ENCODE assay signal across 1 cellular context in genomic region chr6:52213127-52213526, GRCh38.
TF ChIP-seq lines count a peak whose summit lies in the region.

No MANE protein-coding gene starts in this region.

TF ChIP-seq in HepG2, 621 proteins besides CTCF, POLR2A, EP300 and RAD21 (continued from another document and continues in another):
- TF ChIP-seq, protein P1, sequence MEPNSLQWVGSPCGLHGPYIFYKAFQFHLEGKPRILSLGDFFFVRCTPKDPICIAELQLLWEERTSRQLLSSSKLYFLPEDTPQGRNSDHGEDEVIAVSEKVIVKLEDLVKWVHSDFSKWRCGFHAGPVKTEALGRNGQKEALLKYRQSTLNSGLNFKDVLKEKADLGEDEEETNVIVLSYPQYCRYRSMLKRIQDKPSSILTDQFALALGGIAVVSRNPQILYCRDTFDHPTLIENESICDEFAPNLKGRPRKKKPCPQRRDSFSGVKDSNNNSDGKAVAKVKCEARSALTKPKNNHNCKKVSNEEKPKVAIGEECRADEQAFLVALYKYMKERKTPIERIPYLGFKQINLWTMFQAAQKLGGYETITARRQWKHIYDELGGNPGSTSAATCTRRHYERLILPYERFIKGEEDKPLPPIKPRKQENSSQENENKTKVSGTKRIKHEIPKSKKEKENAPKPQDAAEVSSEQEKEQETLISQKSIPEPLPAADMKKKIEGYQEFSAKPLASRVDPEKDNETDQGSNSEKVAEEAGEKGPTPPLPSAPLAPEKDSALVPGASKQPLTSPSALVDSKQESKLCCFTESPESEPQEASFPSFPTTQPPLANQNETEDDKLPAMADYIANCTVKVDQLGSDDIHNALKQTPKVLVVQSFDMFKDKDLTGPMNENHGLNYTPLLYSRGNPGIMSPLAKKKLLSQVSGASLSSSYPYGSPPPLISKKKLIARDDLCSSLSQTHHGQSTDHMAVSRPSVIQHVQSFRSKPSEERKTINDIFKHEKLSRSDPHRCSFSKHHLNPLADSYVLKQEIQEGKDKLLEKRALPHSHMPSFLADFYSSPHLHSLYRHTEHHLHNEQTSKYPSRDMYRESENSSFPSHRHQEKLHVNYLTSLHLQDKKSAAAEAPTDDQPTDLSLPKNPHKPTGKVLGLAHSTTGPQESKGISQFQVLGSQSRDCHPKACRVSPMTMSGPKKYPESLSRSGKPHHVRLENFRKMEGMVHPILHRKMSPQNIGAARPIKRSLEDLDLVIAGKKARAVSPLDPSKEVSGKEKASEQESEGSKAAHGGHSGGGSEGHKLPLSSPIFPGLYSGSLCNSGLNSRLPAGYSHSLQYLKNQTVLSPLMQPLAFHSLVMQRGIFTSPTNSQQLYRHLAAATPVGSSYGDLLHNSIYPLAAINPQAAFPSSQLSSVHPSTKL (CRISPR knock-in tag; IDR thresholded peaks at IDR 0.05): peak; percentile 55; the same call in 1 of the 2 replicates
- no peak for TF ChIP-seq CCAR2 (optimal IDR thresholded peaks at IDR 0.05; ENCODE audit: low read depth, low read length)
- TF ChIP-seq PPARG (CRISPR knock-in tag; conservative IDR thresholded peaks at IDR 0.05): peak; percentile 87
- peak; percentile 86 for TF ChIP-seq NR2F2 (IDR thresholded peaks at IDR 0.05; ENCODE audit: borderline replicate concordance, low read depth)
- TF ChIP-seq PCBP1 (IDR thresholded peaks at IDR 0.05; ENCODE audit: borderline replicate concordance, low read depth, low read length): no peak
- TF ChIP-seq GPN1 (CRISPR knock-in tag; IDR thresholded peaks at IDR 0.05; ENCODE audit: borderline replicate concordance): no peak
- no peak for TF ChIP-seq ZNF160 (CRISPR knock-in tag; IDR thresholded peaks at IDR 0.05)
- peak; percentile 51 for TF ChIP-seq RXRB (CRISPR knock-in tag; IDR thresholded peaks at IDR 0.05; ENCODE audit: borderline replicate concordance)
- TF ChIP-seq ZNF749 (CRISPR knock-in tag; IDR thresholded peaks at IDR 0.05; ENCODE audit: borderline replicate concordance): no peak
- TF ChIP-seq, protein P2, sequence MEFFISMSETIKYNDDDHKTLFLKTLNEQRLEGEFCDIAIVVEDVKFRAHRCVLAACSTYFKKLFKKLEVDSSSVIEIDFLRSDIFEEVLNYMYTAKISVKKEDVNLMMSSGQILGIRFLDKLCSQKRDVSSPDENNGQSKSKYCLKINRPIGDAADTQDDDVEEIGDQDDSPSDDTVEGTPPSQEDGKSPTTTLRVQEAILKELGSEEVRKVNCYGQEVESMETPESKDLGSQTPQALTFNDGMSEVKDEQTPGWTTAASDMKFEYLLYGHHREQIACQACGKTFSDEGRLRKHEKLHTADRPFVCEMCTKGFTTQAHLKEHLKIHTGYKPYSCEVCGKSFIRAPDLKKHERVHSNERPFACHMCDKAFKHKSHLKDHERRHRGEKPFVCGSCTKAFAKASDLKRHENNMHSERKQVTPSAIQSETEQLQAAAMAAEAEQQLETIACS (CRISPR knock-in tag; IDR thresholded peaks at IDR 0.05): no peak
- no peak for TF ChIP-seq ZNF432 (CRISPR knock-in tag; IDR thresholded peaks at IDR 0.05; ENCODE audit: borderline replicate concordance)
- no peak for TF ChIP-seq CENPX (CRISPR knock-in tag; IDR thresholded peaks at IDR 0.05)
- TF ChIP-seq, protein P3, sequence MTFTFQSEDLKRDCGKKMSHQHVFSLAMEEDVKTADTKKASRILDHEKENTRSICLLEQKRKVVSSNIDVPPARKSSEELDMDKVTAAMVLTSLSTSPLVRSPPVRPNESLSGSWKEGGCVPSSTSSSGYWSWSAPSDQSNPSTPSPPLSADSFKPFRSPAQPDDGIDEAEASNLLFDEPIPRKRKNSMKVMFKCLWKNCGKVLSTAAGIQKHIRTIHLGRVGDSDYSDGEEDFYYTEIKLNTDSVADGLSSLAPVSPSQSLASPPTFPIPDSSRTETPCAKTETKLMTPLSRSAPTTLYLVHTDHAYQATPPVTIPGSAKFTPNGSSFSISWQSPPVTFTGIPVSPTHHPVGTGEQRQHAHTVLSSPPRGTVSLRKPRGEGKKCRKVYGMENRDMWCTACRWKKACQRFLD (CRISPR knock-in tag; IDR thresholded peaks at IDR 0.05; ENCODE audit: borderline replicate concordance): no peak
- TF ChIP-seq ETV5 (CRISPR knock-in tag; IDR thresholded peaks at IDR 0.05; ENCODE audit: borderline replicate concordance): peak; percentile 45; the same call in 1 of the 2 replicates
- TF ChIP-seq RXRA (CRISPR knock-in tag; IDR thresholded peaks at IDR 0.05): peak; percentile 75; the same call in 1 of the 2 replicates
- TF ChIP-seq, protein P4, sequence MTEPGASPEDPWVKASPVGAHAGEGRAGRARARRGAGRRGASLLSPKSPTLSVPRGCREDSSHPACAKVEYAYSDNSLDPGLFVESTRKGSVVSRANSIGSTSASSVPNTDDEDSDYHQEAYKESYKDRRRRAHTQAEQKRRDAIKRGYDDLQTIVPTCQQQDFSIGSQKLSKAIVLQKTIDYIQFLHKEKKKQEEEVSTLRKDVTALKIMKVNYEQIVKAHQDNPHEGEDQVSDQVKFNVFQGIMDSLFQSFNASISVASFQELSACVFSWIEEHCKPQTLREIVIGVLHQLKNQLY (CRISPR knock-in tag; IDR thresholded peaks at IDR 0.05): no peak
- no peak for TF ChIP-seq SRSF9 (IDR thresholded peaks at IDR 0.05; ENCODE audit: borderline replicate concordance, insufficient read depth, low read depth, low read length, poor library complexity, severe bottlenecking)
- TF ChIP-seq ZNF543 (CRISPR knock-in tag; IDR thresholded peaks at IDR 0.05): no peak
- TF ChIP-seq REST (IDR thresholded peaks at IDR 0.05; ENCODE audit: borderline replicate concordance in 1 of 2, low read depth in 1 of 2, low read length in 2 of 2): peak in 1 of 2 experiments; percentile 45; a peak in 1 of 4 replicates
- peak; percentile 82 for TF ChIP-seq NR2F6 (IDR thresholded peaks at IDR 0.05)
- peak; percentile 61 for TF ChIP-seq NR2F6 (CRISPR knock-in tag; IDR thresholded peaks at IDR 0.05)
- TF ChIP-seq TBX3 (IDR thresholded peaks at IDR 0.05; ENCODE audit: borderline replicate concordance): peak; percentile 84
- TF ChIP-seq ZNF766 (CRISPR knock-in tag; IDR thresholded peaks at IDR 0.05; ENCODE audit: borderline replicate concordance): no peak
- TF ChIP-seq SOX5 (CRISPR knock-in tag; IDR thresholded peaks at IDR 0.05; ENCODE audit: borderline replicate concordance): peak; percentile 57; the same call in 1 of the 2 replicates
- TF ChIP-seq ZFP36L1 (CRISPR knock-in tag; IDR thresholded peaks at IDR 0.05): no peak
- no peak for TF ChIP-seq ZNF629 (CRISPR knock-in tag; conservative IDR thresholded peaks at IDR 0.05)
- no peak for TF ChIP-seq FOXK2 (IDR thresholded peaks at IDR 0.05)
- TF ChIP-seq KLF12 (CRISPR knock-in tag; IDR thresholded peaks at IDR 0.05; ENCODE audit: borderline replicate concordance): no peak
- TF ChIP-seq, protein P5, sequence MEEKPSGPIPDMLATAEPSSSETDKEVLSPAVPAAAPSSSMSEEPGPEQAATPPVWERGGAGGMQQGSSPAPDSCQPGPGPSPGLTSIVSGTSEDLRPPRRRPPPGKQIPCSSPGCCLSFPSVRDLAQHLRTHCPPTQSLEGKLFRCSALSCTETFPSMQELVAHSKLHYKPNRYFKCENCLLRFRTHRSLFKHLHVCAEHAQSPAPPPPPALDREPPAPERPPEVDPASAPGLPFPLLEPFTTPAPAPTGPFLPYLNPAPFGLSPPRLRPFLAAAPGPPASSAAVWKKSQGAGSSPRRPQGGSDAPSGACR (CRISPR knock-in tag; IDR thresholded peaks at IDR 0.05): no peak
- TF ChIP-seq GATAD1 (CRISPR knock-in tag; IDR thresholded peaks at IDR 0.05): no peak
- no peak for TF ChIP-seq ZNF101 (CRISPR knock-in tag; IDR thresholded peaks at IDR 0.05; ENCODE audit: borderline replicate concordance, low read depth)
- no peak for TF ChIP-seq STAT5B (CRISPR knock-in tag; IDR thresholded peaks at IDR 0.05)
- no peak for TF ChIP-seq ZBTB1 (CRISPR knock-in tag; IDR thresholded peaks at IDR 0.05; ENCODE audit: borderline replicate concordance)
- TF ChIP-seq ATF7-NPFF (CRISPR knock-in tag; IDR thresholded peaks at IDR 0.05; ENCODE audit: low read depth): no peak
- peak; percentile 79; the same call in 1 of the 2 replicates for TF ChIP-seq NCOR1 (IDR thresholded peaks at IDR 0.05; ENCODE audit: borderline replicate concordance, low read length)
- TF ChIP-seq ZNF337 (CRISPR knock-in tag; IDR thresholded peaks at IDR 0.05; ENCODE audit: borderline replicate concordance, low read depth): no peak
- no peak for TF ChIP-seq ZNF138 (CRISPR knock-in tag; IDR thresholded peaks at IDR 0.05; ENCODE audit: low read depth)
- TF ChIP-seq ELF3 (CRISPR knock-in tag; IDR thresholded peaks at IDR 0.05): no peak
- no peak for TF ChIP-seq ZNF335 (CRISPR knock-in tag; IDR thresholded peaks at IDR 0.05)
- TF ChIP-seq ZNF251 (CRISPR knock-in tag; IDR thresholded peaks at IDR 0.05): no peak
- TF ChIP-seq ZSCAN25 (CRISPR knock-in tag; IDR thresholded peaks at IDR 0.05): no peak
- TF ChIP-seq U2AF1 (optimal IDR thresholded peaks at IDR 0.05; ENCODE audit: low read depth, low read length): no peak
- TF ChIP-seq CHD2 (IDR thresholded peaks at IDR 0.05; ENCODE audit: low read depth, low read length): no peak
- no peak for TF ChIP-seq ZNF3 (CRISPR knock-in tag; IDR thresholded peaks at IDR 0.05)
- no peak for TF ChIP-seq ZNF484 (CRISPR knock-in tag; IDR thresholded peaks at IDR 0.05; ENCODE audit: borderline replicate concordance, low read depth)
- no peak for TF ChIP-seq HNRNPK (IDR thresholded peaks at IDR 0.05; ENCODE audit: low read depth, low read length, poor library complexity, severe bottlenecking)
- no peak for TF ChIP-seq ISX (CRISPR knock-in tag; conservative IDR thresholded peaks at IDR 0.05)
- TF ChIP-seq ISL2 (CRISPR knock-in tag; IDR thresholded peaks at IDR 0.05): no peak
- TF ChIP-seq ZHX2 (IDR thresholded peaks at IDR 0.05; ENCODE audit: low read depth): no peak
- TF ChIP-seq ZHX2 (CRISPR knock-in tag; IDR thresholded peaks at IDR 0.05; ENCODE audit: borderline replicate concordance): no peak
- peak; percentile 85 for TF ChIP-seq HHEX (CRISPR knock-in tag; IDR thresholded peaks at IDR 0.05)
- TF ChIP-seq, protein P6, sequence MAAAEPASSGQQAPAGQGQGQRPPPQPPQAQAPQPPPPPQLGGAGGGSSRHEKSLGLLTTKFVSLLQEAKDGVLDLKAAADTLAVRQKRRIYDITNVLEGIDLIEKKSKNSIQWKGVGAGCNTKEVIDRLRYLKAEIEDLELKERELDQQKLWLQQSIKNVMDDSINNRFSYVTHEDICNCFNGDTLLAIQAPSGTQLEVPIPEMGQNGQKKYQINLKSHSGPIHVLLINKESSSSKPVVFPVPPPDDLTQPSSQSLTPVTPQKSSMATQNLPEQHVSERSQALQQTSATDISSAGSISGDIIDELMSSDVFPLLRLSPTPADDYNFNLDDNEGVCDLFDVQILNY (CRISPR knock-in tag; conservative IDR thresholded peaks at IDR 0.05): no peak
- TF ChIP-seq ZNF562 (CRISPR knock-in tag; IDR thresholded peaks at IDR 0.05; ENCODE audit: borderline replicate concordance): no peak
- no peak for TF ChIP-seq RBFOX2 (IDR thresholded peaks at IDR 0.05; ENCODE audit: low read depth, low read length)
